Comparison of ENCODE assay signal across 12 cellular contexts in the genomic region with DNA sequence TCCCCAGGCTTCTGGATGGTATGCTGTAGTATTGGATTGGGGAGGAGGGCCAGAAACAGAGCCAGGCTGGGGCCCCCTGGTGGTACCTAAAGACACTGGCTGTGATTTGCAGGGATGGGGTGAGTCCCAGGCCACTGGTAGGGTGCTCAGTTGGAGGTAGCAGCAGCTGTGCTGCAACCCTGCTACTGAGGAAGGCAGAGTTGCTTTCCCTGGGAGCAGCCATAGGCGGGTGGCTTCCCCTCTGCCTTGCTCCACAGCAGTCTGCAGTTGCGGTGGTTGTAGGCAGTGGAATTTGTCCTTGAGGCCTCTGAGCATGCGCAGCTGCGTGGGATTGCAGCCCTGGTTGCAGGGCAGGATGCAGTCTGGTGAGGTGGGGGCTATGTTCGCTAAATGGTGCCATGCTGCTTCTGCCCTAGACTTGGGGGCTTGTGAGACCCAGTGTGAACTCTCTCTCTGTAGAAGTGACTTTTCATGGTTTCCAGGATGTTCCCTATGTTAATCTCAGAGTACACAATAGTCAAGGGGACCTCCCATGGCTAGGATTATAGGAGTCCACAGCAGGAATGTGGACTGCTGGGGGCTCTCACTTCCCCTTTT. TPM values are rescaled to one million over a fixed set of nuclear protein-coding genes. Genes with fewer than 3 reads are reported as not detected.
DNase-seq lines count a peak whose midpoint lies in the region; ATAC-seq and TF ChIP-seq lines count a peak whose summit lies in the region.
"Had no signal": no experiment of that assay in that cellular context is flagged by ENCODE, and none has a peak within 500 bp of the region (broad histone marks: within the 10 kb centered on the region; RNA-seq: fewer than 3 reads in every experiment).

No MANE protein-coding gene starts in this region.

- peaks cover 17% of the 10 kb centered on the region for H3K9me3 Mint-ChIP-seq in endodermal cell
- peaks cover 0 to 26% (median 5%) of the 10 kb centered on the region in 6 donors for H3K9me3 Mint-ChIP-seq in immature natural killer cell
- H3K9me3 Mint-ChIP-seq in natural killer cell treated with Interleukin-12 subunit alpha and Interleukin-12 subunit beta and Interleukin-15 and Interleukin-18, amount 100 ng/mL, for 72 hours = no peaks in the 10 kb centered on the region

- peak overlapping the region; percentile 68 for H3K27ac Mint-ChIP-seq in endodermal cell
- no peak overlapping the region for H3K27ac Mint-ChIP-seq in immature natural killer cell
- H3K27ac Mint-ChIP-seq in natural killer cell treated with Interleukin-12 subunit alpha and Interleukin-12 subunit beta and Interleukin-15 and Interleukin-18, amount 100 ng/mL, for 72 hours = no peak overlapping the region
- H3K27ac Mint-ChIP-seq: activated B cell treated with CpG ODN at 0.5 μM for 24 hours, CD14-positive monocyte had no signal

- peak; percentile 44 for ATAC-seq in GM19043 (IDR thresholded peaks at IDR 0.05; ENCODE audit: low read depth, unreplicated experiment)
- ATAC-seq in natural killer cell treated with Interleukin-12 subunit alpha and Interleukin-12 subunit beta and Interleukin-15 and Interleukin-18, amount 100 ng/mL, for 72 hours = no peak

- H3K27me3 Mint-ChIP-seq in endodermal cell (ENCODE audit: insufficient read depth) = peaks cover 30% of the 10 kb centered on the region
- peaks cover 0 to 3% (median 0%) of the 10 kb centered on the region in 3 donors for H3K27me3 Mint-ChIP-seq in immature natural killer cell (ENCODE audit: low read depth in 3 of 3)
- no peaks in the 10 kb centered on the region for H3K27me3 Mint-ChIP-seq in natural killer cell treated with Interleukin-12 subunit alpha and Interleukin-12 subunit beta and Interleukin-15 and Interleukin-18, amount 100 ng/mL, for 72 hours

- H3K9ac ChIP-seq in endodermal cell (ENCODE audit: extremely low read depth, low read length, poor library complexity, severe bottlenecking) = no peak overlapping the region

- H3K4me3 Mint-ChIP-seq in endodermal cell (peak overlapping the region; percentile 39), immature natural killer cell (no peak overlapping the region)
- H3K4me3 Mint-ChIP-seq in natural killer cell treated with Interleukin-12 subunit alpha and Interleukin-12 subunit beta and Interleukin-15 and Interleukin-18, amount 100 ng/mL, for 72 hours = no peak overlapping the region
- H3K4me3 Mint-ChIP-seq: activated B cell treated with CpG ODN at 0.5 μM for 24 hours, CD14-positive monocyte had no signal

- TF ChIP-seq POLR2A in erythroblast (IDR thresholded peaks at IDR 0.05; ENCODE audit: low read length) = no peak

- H3K27ac ChIP-seq in 22Rv1 (no peak overlapping the region), endodermal cell (ENCODE audit: low read depth, low read length) (peak overlapping the region; percentile 35)
- H3K27ac ChIP-seq: thyroid gland had no signal

- 6 to 10% methylated on average over 3 to 5 of the region's 5 CpGs for WGBS in endodermal cell (ENCODE audit: insufficient coverage in 1 of 2, insufficient read length in 1 of 2), 2 experiments

- H3K4me1 ChIP-seq in endodermal cell (ENCODE audit: control insufficient read depth, insufficient read depth, low read length) = peaks cover 4% of the 10 kb centered on the region
- H3K4me1 ChIP-seq: thyroid gland had no signal

- H3K36me3 ChIP-seq in endodermal cell (ENCODE audit: control insufficient read depth, insufficient read depth, low read length) = no peaks in the 10 kb centered on the region
- H3K36me3 ChIP-seq: thyroid gland had no signal

- H3K9me3 ChIP-seq in endodermal cell (ENCODE audit: control insufficient read depth, low read length) = peaks cover 6% of the 10 kb centered on the region
- H3K9me3 ChIP-seq: thyroid gland had no signal

- peak; percentile 18; the same call in 1 of the 2 replicates for TF ChIP-seq CTCF in 22Rv1 (IDR thresholded peaks at IDR 0.05)
- peak; percentile 78 for TF ChIP-seq CTCF in endodermal cell (conservative IDR thresholded peaks at IDR 0.05)

- H3K4me1 Mint-ChIP-seq in endodermal cell = peaks cover 29% of the 10 kb centered on the region
- H3K4me1 Mint-ChIP-seq in immature natural killer cell = no peaks in the 10 kb centered on the region
- no peaks in the 10 kb centered on the region for H3K4me1 Mint-ChIP-seq in natural killer cell treated with Interleukin-12 subunit alpha and Interleukin-12 subunit beta and Interleukin-15 and Interleukin-18, amount 100 ng/mL, for 72 hours (ENCODE audit: low read depth in 2 of 2)
- H3K4me1 Mint-ChIP-seq: activated B cell treated with CpG ODN at 0.5 μM for 24 hours, CD14-positive monocyte had no signal

- DNase-seq in HuH-7 (ENCODE audit: low spot score) (peak; percentile 44), endodermal cell (peak; percentile 94), immature natural killer cell (no peak), erythroblast (lab: John Stamatoyannopoulos, UW) (no peak), globus pallidus (ENCODE audit: low spot score) (no peak)
- no peak for DNase-seq in natural killer cell treated with Interleukin-12 subunit alpha and Interleukin-12 subunit beta and Interleukin-15 and Interleukin-18, amount 100 ng/mL, for 72 hours (ENCODE audit: low spot score)
- DNase-seq: activated B cell treated with CpG ODN at 0.5 μM for 24 hours, NCI-H226, thyroid gland had no signal

- peaks cover 28% of the 10 kb centered on the region for H3K27me3 ChIP-seq in endodermal cell (ENCODE audit: control insufficient read depth, insufficient read depth, low read length, poor library complexity, severe bottlenecking)
- H3K27me3 ChIP-seq: thyroid gland had no signal

- H3K4me3 ChIP-seq in endodermal cell (ENCODE audit: low read length) = peak overlapping the region; percentile 67
- H3K4me3 ChIP-seq: thyroid gland had no signal

- no peaks in the 10 kb centered on the region for H3K36me3 Mint-ChIP-seq in endodermal cell (ENCODE audit: low read depth)
- H3K36me3 Mint-ChIP-seq in immature natural killer cell = no peaks in the 10 kb centered on the region
- no peaks in the 10 kb centered on the region for H3K36me3 Mint-ChIP-seq in natural killer cell treated with Interleukin-12 subunit alpha and Interleukin-12 subunit beta and Interleukin-15 and Interleukin-18, amount 100 ng/mL, for 72 hours
- H3K36me3 Mint-ChIP-seq: CD14-positive monocyte had no signal

RNA-seq across cellular contexts. Expression of gene B3GALT1, which starts 38.9 kb away (rescaled TPM):
- total RNA-seq in endodermal cell = 1 to 10 TPM in 1 of 2 donors, under 1 TPM in 1; 0.86 to 2.4 TPM
- 2.6 TPM for polyA plus RNA-seq in endodermal cell (2013, experiment 1 of 2)
- 3.2 TPM for polyA plus RNA-seq in endodermal cell (2013, experiment 2 of 2)
- polyA plus RNA-seq in immature natural killer cell = not detected
- total RNA-seq in natural killer cell treated with Interleukin-12 subunit alpha and Interleukin-12 subunit beta and Interleukin-15 and Interleukin-18, amount 100 ng/mL, for 72 hours = under 1 TPM; 0.10 to 0.20 TPM
- total RNA-seq: activated B cell treated with CpG ODN at 0.5 μM for 24 hours had no signal
- polyA plus RNA-seq: CD14-positive monocyte had no signal

Comparison
In these comparisons a context has a peak if more than half of its experiments do, and no peak if none do; other contexts are left out.
1. DNase-seq: peak in HuH-7 (single experiment) and endodermal cell (single experiment); none in immature natural killer cell (0 of 3), erythroblast (0 of 2), globus pallidus (single experiment) and natural killer cell treated with Interleukin-12 subunit alpha and Interleukin-12 subunit beta and Interleukin-15 and Interleukin-18, amount 100 ng/mL, for 72 hours (single experiment).